Comparison of ENCODE assay signal across 8 cellular contexts in the genomic region with DNA sequence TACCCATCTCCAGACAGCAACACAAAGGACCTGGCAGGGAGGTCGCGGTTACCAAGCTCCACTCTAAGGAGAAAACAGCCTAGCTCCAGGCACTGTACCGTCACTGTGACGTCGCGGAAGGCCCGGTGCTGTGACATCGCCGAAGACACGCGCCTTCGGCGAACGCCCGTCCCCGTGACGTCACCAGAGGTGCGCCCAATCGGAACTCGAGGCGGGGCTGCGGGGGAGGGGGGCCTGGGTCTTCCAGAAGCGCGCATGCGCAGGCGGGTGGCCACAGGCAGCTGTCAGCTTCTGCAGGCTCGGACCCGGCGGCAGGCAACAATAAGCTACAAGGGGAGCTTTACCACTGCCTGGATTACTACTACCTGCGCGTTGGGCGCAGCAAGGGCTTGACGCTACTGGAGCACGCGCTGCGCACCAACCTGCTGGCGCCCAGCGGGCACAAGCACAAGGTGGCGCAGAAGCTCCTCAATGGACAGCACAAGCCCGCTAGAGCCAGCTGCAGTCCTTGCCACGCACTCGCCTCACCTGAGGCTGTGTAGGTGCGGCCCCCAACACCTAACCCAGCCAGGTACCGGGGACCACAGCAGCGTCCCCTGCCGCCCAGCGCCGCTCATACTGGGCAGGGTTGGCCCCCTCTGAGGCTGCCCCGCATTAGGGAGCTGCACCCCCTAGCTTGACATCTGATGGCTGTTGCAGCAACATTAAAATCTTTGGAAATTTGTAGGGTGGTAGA.
DNase-seq lines count a peak whose midpoint lies in the region; ATAC-seq and TF ChIP-seq lines count a peak whose summit lies in the region.

No MANE protein-coding gene starts in this region.

- peak overlapping the region; percentile 70 for H3K4me3 ChIP-seq in osteoblast (ENCODE audit: insufficient read depth, low read length)

- intact Hi-C loops in Right ventricle myocardium inferior (cut with DNase I), result no loop called here

- DNase-seq in 8988T, result peak; percentile 88
- DNase-seq in SK-MEL-5 (ENCODE audit: low read depth, low spot score), result peak; percentile 93
- peak; percentile 66 for DNase-seq in activated naive CD8-positive, alpha-beta T cell treated with anti-CD3 and anti-CD28 coated beads, Interleukin-2, amount 50 U/mL, for 16 hours (ENCODE audit: low read depth, low spot score)
- DNase-seq in Right ventricle myocardium inferior (ENCODE audit: missing footprints), result peak; percentile 93
- DNase-seq in osteoblast (ENCODE audit: insufficient read length, low spot score, missing footprints), result peak; percentile 94
- peak; percentile 86 for DNase-seq in superior temporal gyrus (ENCODE audit: extremely low spot score)

- no peaks in the 10 kb centered on the region for H4K20me1 ChIP-seq in osteoblast (ENCODE audit: insufficient read depth, low read length)

- peaks cover 9% of the 10 kb centered on the region for H3K4me1 ChIP-seq in osteoblast (ENCODE audit: insufficient read depth, low read length)

- H3K9me3 ChIP-seq in osteoblast (ENCODE audit: low read depth, low read length), result no peaks in the 10 kb centered on the region

- no peaks in the 10 kb centered on the region for H3K36me3 ChIP-seq in osteoblast (ENCODE audit: insufficient read depth, low read length)

- peak overlapping the region; percentile 86 for H2AFZ ChIP-seq in osteoblast (ENCODE audit: low read length)

- H3K4me2 ChIP-seq in osteoblast (ENCODE audit: insufficient read depth, low read length), result peak overlapping the region; percentile 83

- no peaks in the 10 kb centered on the region for H3K27me3 ChIP-seq in osteoblast (ENCODE audit: insufficient read depth, low read length)

- in situ Hi-C loops in SK-MEL-5 (cut with HindIII; ENCODE audit: low pct_unique_long_range_greater_than_20kb, low sequenced_read_pairs), result no loop called here

- no peak overlapping the region for H3K27ac ChIP-seq in osteoblast (ENCODE audit: low read depth, low read length)

- peak; percentile 80 for ATAC-seq in GM18868 (IDR thresholded peaks at IDR 0.05; ENCODE audit: unreplicated experiment)
- peak; percentile 55 for ATAC-seq in HG03520 (IDR thresholded peaks at IDR 0.05; ENCODE audit: unreplicated experiment)
- peak; percentile 86 for ATAC-seq in Right ventricle myocardium inferior

- peak; percentile 34 for TF ChIP-seq CTCF in osteoblast (IDR thresholded peaks at IDR 0.05; ENCODE audit: extremely low read depth, low read depth, low read length)

- H3K79me2 ChIP-seq in osteoblast (ENCODE audit: insufficient read depth, low read length), result no peaks in the 10 kb centered on the region
